In the genomic region with DNA sequence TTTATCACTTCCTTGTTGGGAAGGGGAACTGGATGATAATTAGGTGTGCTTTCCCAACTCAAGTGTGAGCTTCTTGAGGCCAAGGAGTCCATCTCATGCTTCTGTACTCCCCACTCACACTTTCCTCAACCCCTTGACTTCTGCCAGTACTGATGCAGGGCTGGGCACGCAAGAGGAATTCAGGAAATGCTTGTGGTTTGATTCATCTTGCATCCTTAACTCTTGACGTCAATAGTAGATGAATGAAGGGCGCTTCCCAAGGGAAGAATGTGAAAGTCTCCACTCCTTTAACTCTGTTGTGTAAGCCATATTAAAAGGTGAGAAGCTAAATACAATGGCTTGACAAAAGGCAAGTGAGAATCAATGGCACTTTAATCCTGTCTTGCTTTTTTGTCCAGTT, we compare ENCODE assay signal across 10 cellular contexts.
DNase-seq lines count a peak whose midpoint lies in the region; ATAC-seq and TF ChIP-seq lines count a peak whose summit lies in the region.
"Had no signal": no experiment of that assay in that cellular context is flagged by ENCODE, and none has a peak within 500 bp of the region (broad histone marks: within the 10 kb centered on the region; RNA-seq: fewer than 3 reads in every experiment).

No MANE protein-coding gene starts in this region.

- peak; percentile 94 for ATAC-seq in HCT116

- intact Hi-C loops in HCT116 (cut with micrococcal nuclease): no loop called here
- intact Hi-C loops in left ventricle myocardium inferior (cut with micrococcal nuclease): no loop called here

- CTCF ChIA-PET in HCT116 (lab: Charles Lee): no interaction called here

- peak; percentile 70 for DNase-seq in HCT116 (ENCODE audit: low read depth, low spot score)
- peak; percentile 53 for DNase-seq in SW480 (ENCODE audit: low spot score)
- DNase-seq in glomerular visceral epithelial cell (ENCODE audit: extremely low spot score): peak; percentile 79
- DNase-seq in type B pancreatic cell (ENCODE audit: extremely low spot score, unreplicated experiment): no peak
- no peak for DNase-seq in effector CD8-positive, alpha-beta T cell (lab: John Stamatoyannopoulos, UW)
- DNase-seq in neural progenitor cell (ENCODE audit: low spot score): no peak
- DNase-seq in left ventricle myocardium inferior: no peak
- DNase-seq: activated CD4-positive, alpha-beta T cell treated with anti-CD3 and anti-CD28 coated beads, Interleukin-2, amount 10 ng/mL, durations not matched to agents 24 days and 14 days had no signal

- H3K27ac Mint-ChIP-seq in type B pancreatic cell (peak overlapping the region; percentile 95), neural progenitor cell (no peak overlapping the region)
- H3K27ac Mint-ChIP-seq: activated CD4-positive, alpha-beta T cell treated with anti-CD3 and anti-CD28 coated beads, Interleukin-2, amount 10 ng/mL, durations not matched to agents 24 days and 14 days; activated naive CD8-positive, alpha-beta T cell had no signal

- H3K4me2 ChIP-seq in HCT116 (ENCODE audit: low read length) (peak overlapping the region; percentile 55), neural progenitor cell (no peak overlapping the region)

- RAD21 ChIA-PET in HCT116 (lab: Charles Lee; ENCODE audit: low non-redundant PET in 1 of 2, low total read pairs in 2 of 2, uncharacterized antibody in 2 of 2, unreplicated experiment in 2 of 2): no interaction called here

- no TSS peak for BruUV-seq in HCT116 (replicated peaks; lab: Mats Ljungman, UMichigan)

- no peaks in the 10 kb centered on the region for H3K27me3 Mint-ChIP-seq in type B pancreatic cell
- H3K27me3 Mint-ChIP-seq in neural progenitor cell (ENCODE audit: insufficient read depth, low read depth): peaks cover 3% of the 10 kb centered on the region
- H3K27me3 Mint-ChIP-seq: activated CD4-positive, alpha-beta T cell treated with anti-CD3 and anti-CD28 coated beads, Interleukin-2, amount 10 ng/mL, durations not matched to agents 24 days and 14 days; activated naive CD8-positive, alpha-beta T cell had no signal

- H3K27ac ChIP-seq in HCT116 (ENCODE audit: low read depth, low read length) (no peak overlapping the region), neural progenitor cell (no peak overlapping the region), left ventricle myocardium inferior (replicated peaks) (no peak overlapping the region)

- 0 out of 4 replicates have a peak overlapping the region, but pooled peaks of 1 of the 2 experiments have one; percentile 20 for H3K4me3 ChIP-seq in HCT116 (replicated peaks in 1 of 2; ENCODE audit: low read depth in 1 of 2, low read length in 2 of 2)
- no peak overlapping the region for H3K4me3 ChIP-seq in neural progenitor cell
- H3K4me3 ChIP-seq in left ventricle myocardium inferior: no peak overlapping the region
- H3K4me3 ChIP-seq: HAP-1 had no signal

- no peak for TF ChIP-seq RAD21 in HCT116 (IDR thresholded peaks at IDR 0.05; ENCODE audit: low read depth)

- no peaks in the 10 kb centered on the region for H3K36me3 ChIP-seq in HCT116 (ENCODE audit: control insufficient read depth in 1 of 2, insufficient read depth in 2 of 2, low read length in 2 of 2)
- no peaks in the 10 kb centered on the region for H3K36me3 ChIP-seq in neural progenitor cell
- H3K36me3 ChIP-seq in left ventricle myocardium inferior: no peaks in the 10 kb centered on the region
- H3K36me3 ChIP-seq: HAP-1 had no signal

- H3K9me2 ChIP-seq in HCT116 (ENCODE audit: insufficient read depth): no peaks in the 10 kb centered on the region

- TF ChIP-seq POLR2A in HCT116 (IDR thresholded peaks at IDR 0.05; ENCODE audit: borderline replicate concordance, extremely low read depth, insufficient read depth, insufficient read length): no peak

- H3K4me3 Mint-ChIP-seq in type B pancreatic cell (peak overlapping the region; percentile 6), neural progenitor cell (no peak overlapping the region)
- H3K4me3 Mint-ChIP-seq: activated CD4-positive, alpha-beta T cell treated with anti-CD3 and anti-CD28 coated beads, Interleukin-2, amount 10 ng/mL, durations not matched to agents 24 days and 14 days; activated naive CD8-positive, alpha-beta T cell had no signal

- POLR2A ChIA-PET in HCT116 (lab: Charles Lee): no interaction called here

- no peak overlapping the region for H2AFZ ChIP-seq in HCT116 (ENCODE audit: low read depth, low read length, poor library complexity, severe bottlenecking)
- H2AFZ ChIP-seq in neural progenitor cell (replicated peaks): no peak overlapping the region

- H3K9me3 ChIP-seq in HCT116 (ENCODE audit: control insufficient read depth in 1 of 2, insufficient read depth in 1 of 2, low read depth in 1 of 2, low read length in 2 of 2) (no peaks in the 10 kb centered on the region), neural progenitor cell (ENCODE audit: low read depth) (no peaks in the 10 kb centered on the region), left ventricle myocardium inferior (replicated peaks) (no peaks in the 10 kb centered on the region)
- H3K9me3 ChIP-seq: HAP-1 had no signal

- H3K9ac ChIP-seq in HCT116 (ENCODE audit: low read length) (peak overlapping the region; percentile 36; the same call in 1 of the 2 replicates), neural progenitor cell (no peak overlapping the region)

- H3K36me3 Mint-ChIP-seq in type B pancreatic cell: peaks cover 3% of the 10 kb centered on the region
- H3K36me3 Mint-ChIP-seq in neural progenitor cell: no peaks in the 10 kb centered on the region
- H3K36me3 Mint-ChIP-seq: activated naive CD8-positive, alpha-beta T cell had no signal

- no peaks in the 10 kb centered on the region for H3F3A ChIP-seq in neural progenitor cell (ENCODE audit: low read depth)

- H3K4me1 Mint-ChIP-seq in type B pancreatic cell (ENCODE audit: unreplicated experiment) (peaks cover 11% of the 10 kb centered on the region), neural progenitor cell (no peaks in the 10 kb centered on the region)
- H3K4me1 Mint-ChIP-seq: activated CD4-positive, alpha-beta T cell treated with anti-CD3 and anti-CD28 coated beads, Interleukin-2, amount 10 ng/mL, durations not matched to agents 24 days and 14 days had no signal

- H3K9me3 Mint-ChIP-seq in type B pancreatic cell: peaks cover 4% of the 10 kb centered on the region
- H3K9me3 Mint-ChIP-seq in neural progenitor cell: no peaks in the 10 kb centered on the region
- H3K9me3 Mint-ChIP-seq: activated CD4-positive, alpha-beta T cell treated with anti-CD3 and anti-CD28 coated beads, Interleukin-2, amount 10 ng/mL, durations not matched to agents 24 days and 14 days had no signal

- H3K4me1 ChIP-seq in HCT116 (ENCODE audit: control insufficient read depth in 1 of 2, insufficient read depth in 2 of 2, low read length in 2 of 2) (peaks cover 2 to 17% of the 10 kb centered on the region in 2 experiments; a peak in 3 of 4 replicates), neural progenitor cell (no peaks in the 10 kb centered on the region), left ventricle myocardium inferior (no peaks in the 10 kb centered on the region)
- H3K4me1 ChIP-seq: HAP-1 had no signal

- TF ChIP-seq CTCF in HCT116 (IDR thresholded peaks at IDR 0.05 in 2 of 3, conservative IDR thresholded peaks at IDR 0.05 in 1 of 3; ENCODE audit: borderline replicate concordance in 1 of 3, insufficient read depth in 1 of 3, low read depth in 2 of 3, low read length in 2 of 3) (no peak), type B pancreatic cell (conservative IDR thresholded peaks at IDR 0.05) (no peak), neural progenitor cell (IDR thresholded peaks at IDR 0.05) (no peak), left ventricle myocardium inferior (IDR thresholded peaks at IDR 0.05; ENCODE audit: borderline replicate concordance) (no peak)

- H3K27me3 ChIP-seq in HCT116 (ENCODE audit: insufficient read depth, low read length) (no peaks in the 10 kb centered on the region), neural progenitor cell (no peaks in the 10 kb centered on the region), left ventricle myocardium inferior (ENCODE audit: low read depth) (no peaks in the 10 kb centered on the region)

- H3K79me2 ChIP-seq in HCT116 (ENCODE audit: insufficient read depth, low read length) (no peaks in the 10 kb centered on the region), neural progenitor cell (ENCODE audit: low read depth) (no peaks in the 10 kb centered on the region)

- H4K20me1 ChIP-seq in HCT116 (ENCODE audit: insufficient read depth): no peaks in the 10 kb centered on the region
- H4K20me1 ChIP-seq in neural progenitor cell (ENCODE audit: low read depth): no peaks in the 10 kb centered on the region

TF ChIP-seq in HCT116, 20 proteins besides CTCF, POLR2A, EP300 and RAD21 (continues in another document):
- TF ChIP-seq JUND (IDR thresholded peaks at IDR 0.05): peak; percentile 63
- TF ChIP-seq, protein P1, sequence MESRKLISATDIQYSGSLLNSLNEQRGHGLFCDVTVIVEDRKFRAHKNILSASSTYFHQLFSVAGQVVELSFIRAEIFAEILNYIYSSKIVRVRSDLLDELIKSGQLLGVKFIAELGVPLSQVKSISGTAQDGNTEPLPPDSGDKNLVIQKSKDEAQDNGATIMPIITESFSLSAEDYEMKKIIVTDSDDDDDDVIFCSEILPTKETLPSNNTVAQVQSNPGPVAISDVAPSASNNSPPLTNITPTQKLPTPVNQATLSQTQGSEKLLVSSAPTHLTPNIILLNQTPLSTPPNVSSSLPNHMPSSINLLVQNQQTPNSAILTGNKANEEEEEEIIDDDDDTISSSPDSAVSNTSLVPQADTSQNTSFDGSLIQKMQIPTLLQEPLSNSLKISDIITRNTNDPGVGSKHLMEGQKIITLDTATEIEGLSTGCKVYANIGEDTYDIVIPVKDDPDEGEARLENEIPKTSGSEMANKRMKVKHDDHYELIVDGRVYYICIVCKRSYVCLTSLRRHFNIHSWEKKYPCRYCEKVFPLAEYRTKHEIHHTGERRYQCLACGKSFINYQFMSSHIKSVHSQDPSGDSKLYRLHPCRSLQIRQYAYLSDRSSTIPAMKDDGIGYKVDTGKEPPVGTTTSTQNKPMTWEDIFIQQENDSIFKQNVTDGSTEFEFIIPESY (IDR thresholded peaks at IDR 0.05; ENCODE audit: extremely low read depth, insufficient replicate concordance, low read length): no peak
- TF ChIP-seq ZFX (IDR thresholded peaks at IDR 0.05): no peak
- peak; percentile 58 for TF ChIP-seq FOSL1 (IDR thresholded peaks at IDR 0.05; ENCODE audit: low read depth)
- no peak for TF ChIP-seq EZH2 (IDR thresholded peaks at IDR 0.05)
- peak; percentile 67 for TF ChIP-seq SP1 (IDR thresholded peaks at IDR 0.05; ENCODE audit: low read depth)
- TF ChIP-seq MAX (IDR thresholded peaks at IDR 0.05): peak; percentile 36; the same call in 1 of the 2 replicates
- TF ChIP-seq TCF7L2 (IDR thresholded peaks at IDR 0.05; ENCODE audit: borderline replicate concordance, extremely low read depth, insufficient read depth, insufficient read length): no peak
- TF ChIP-seq SRF (IDR thresholded peaks at IDR 0.05; ENCODE audit: low read depth): no peak
- TF ChIP-seq SIN3A (IDR thresholded peaks at IDR 0.05; ENCODE audit: low read depth): no peak
- no peak for TF ChIP-seq YY1 (IDR thresholded peaks at IDR 0.05; ENCODE audit: extremely low read depth, insufficient replicate concordance, low read depth, low read length)

Comparison
In these comparisons a context has a peak if more than half of its experiments do, and no peak if none do; other contexts are left out.
1. DNase-seq: peak in HCT116 (single experiment), SW480 (single experiment) and glomerular visceral epithelial cell (single experiment); none in type B pancreatic cell (single experiment), effector CD8-positive, alpha-beta T cell (single experiment), neural progenitor cell (single experiment) and left ventricle myocardium inferior (single experiment).